ENCODE assay signal across 8 cellular contexts in the genomic region with DNA sequence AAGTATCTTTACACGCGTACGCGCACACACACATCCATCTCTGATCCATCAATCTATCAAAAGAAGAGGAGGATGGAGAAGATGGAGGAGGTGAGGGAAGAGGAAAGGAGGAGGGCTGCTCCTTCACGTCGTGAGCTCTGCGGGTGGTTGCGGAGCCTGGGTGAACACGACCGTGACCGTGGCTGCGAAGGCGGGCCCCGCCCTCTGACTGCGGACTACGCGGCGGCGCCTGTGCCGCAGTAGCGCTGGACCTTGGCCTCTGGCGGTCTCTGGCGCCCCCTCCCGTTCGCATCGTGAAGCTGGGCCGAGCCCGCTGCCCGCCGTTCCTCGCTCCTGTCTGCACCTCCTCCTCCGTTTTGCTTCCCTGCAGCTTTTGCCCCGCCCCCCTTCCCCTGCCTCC. TPM values are rescaled to one million over a fixed set of nuclear protein-coding genes. Genes with fewer than 3 reads are reported as not detected.
DNase-seq lines count a peak whose midpoint lies in the region; ATAC-seq and TF ChIP-seq lines count a peak whose summit lies in the region.

No MANE protein-coding gene starts in this region.

- peak overlapping the region; percentile 67 for H3K4me3 Mint-ChIP-seq in central memory CD8-positive, alpha-beta T cell

- H3K36me3 Mint-ChIP-seq in central memory CD8-positive, alpha-beta T cell (ENCODE audit: insufficient read depth), result peaks cover 1% of the 10 kb centered on the region

- peak overlapping the region; percentile 46 for H3K4me3 ChIP-seq in kidney epithelial cell (ENCODE audit: low read depth, low read length)

- no peaks in the 10 kb centered on the region for H3K27me3 Mint-ChIP-seq in central memory CD8-positive, alpha-beta T cell

- no peaks in the 10 kb centered on the region for H3K4me1 Mint-ChIP-seq in central memory CD8-positive, alpha-beta T cell

- H3K27ac Mint-ChIP-seq in central memory CD8-positive, alpha-beta T cell (ENCODE audit: low read depth), result no peak overlapping the region

- H3K9me3 Mint-ChIP-seq in central memory CD8-positive, alpha-beta T cell, result no peaks in the 10 kb centered on the region

- ATAC-seq in HG03039 (IDR thresholded peaks at IDR 0.05; ENCODE audit: unreplicated experiment), result peak; percentile 93
- peak; percentile 84 for ATAC-seq in central memory CD8-positive, alpha-beta T cell (replicated peaks; ENCODE audit: extremely low read depth, poor library complexity, severe bottlenecking)

- no peaks in the 10 kb centered on the region for H3K27me3 ChIP-seq in kidney epithelial cell (ENCODE audit: control insufficient read depth, insufficient read depth, low read length)

- no peaks in the 10 kb centered on the region for H3K36me3 ChIP-seq in kidney epithelial cell (ENCODE audit: control insufficient read depth, insufficient read depth, low read length)

- DNase-seq in NCI-H2081 (lab: John Stamatoyannopoulos, UW), result peak; percentile 73 to 79
- DNase-seq in NCI-H2081 treated with DMSO at 0.1 percent for 48 hours (lab: John Stamatoyannopoulos, UW), result no peak
- peak; percentile 92 for DNase-seq in NCI-H2227 treated with DMSO at 0.1 percent for 48 hours (lab: John Stamatoyannopoulos, UW)
- DNase-seq in activated CD4-positive, CD25-positive, alpha-beta regulatory T cell treated with anti-CD3 and anti-CD28 coated beads, Interleukin-2, amount 50 U/mL, for 72 hours, result peak; percentile 90
- peak; percentile 56 to 64 for DNase-seq in central memory CD8-positive, alpha-beta T cell (ENCODE audit: low spot score in 2 of 2)
- DNase-seq in kidney epithelial cell (ENCODE audit: low read depth), result no peak
- peak; percentile 57 to 72 for DNase-seq in stimulated activated CD4-positive, alpha-beta T cell treated with anti-CD3 and anti-CD28 coated beads, Interleukin-15, amount 100 ng/mL, for 48 hours (ENCODE audit: low read depth in 2 of 2)

- TF ChIP-seq CTCF in kidney epithelial cell (IDR thresholded peaks at IDR 0.05; ENCODE audit: insufficient read depth, low read length, poor library complexity, severe bottlenecking), result peak; percentile 62

RNA-seq across cellular contexts. Expression of gene ARAF, which starts 37.7 kb away (rescaled TPM):
- 30.2 and 41.2 TPM in 2 replicates for total RNA-seq in kidney epithelial cell

RNA-seq across cellular contexts. Expression of gene ZNF41, which starts 40.3 kb away (rescaled TPM):
- total RNA-seq in kidney epithelial cell, result 4.1 and 4.5 TPM in 2 replicates

RNA-seq across cellular contexts. Expression of gene TIMP1, which starts 58.9 kb away (rescaled TPM):
- 118 and 148 TPM in 2 replicates for total RNA-seq in kidney epithelial cell

Comparison
In these comparisons a context has a peak if more than half of its experiments do, and no peak if none do; other contexts are left out.
1. DNase-seq: peak in NCI-H2081 (2 of 2), NCI-H2227 treated with DMSO at 0.1 percent for 48 hours (single experiment), activated CD4-positive, CD25-positive, alpha-beta regulatory T cell treated with anti-CD3 and anti-CD28 coated beads, Interleukin-2, amount 50 U/mL, for 72 hours (single experiment), central memory CD8-positive, alpha-beta T cell (2 of 2) and stimulated activated CD4-positive, alpha-beta T cell treated with anti-CD3 and anti-CD28 coated beads, Interleukin-15, amount 100 ng/mL, for 48 hours (2 of 2); none in NCI-H2081 treated with DMSO at 0.1 percent for 48 hours (single experiment) and kidney epithelial cell (single experiment).